Comparison of ENCODE assay signal across 8 cellular contexts in genomic region chr4:3956165-3956867, GRCh38.
A peak's percentile ranks its signal among the peaks of the same experiment; 100 is the strongest.
DNase-seq lines count a peak whose midpoint lies in the region; TF ChIP-seq lines count a peak whose summit lies in the region.
"Not testable (repeated sequence)": the region's sequence is repeated elsewhere in the genome, so short reads cannot be mapped to it uniquely, and the experiment has no call there.

No MANE protein-coding gene starts in this region.

- not testable (repeated sequence) for H4K20me1 ChIP-seq in H9 (ENCODE audit: control insufficient read depth, insufficient read depth, insufficient read length)

- H2BK5ac ChIP-seq in H9 (ENCODE audit: insufficient read length, low read length), result not testable (repeated sequence)

- not testable (repeated sequence) for H2BK120ac ChIP-seq in H9 (ENCODE audit: low read depth, low read length, poor library complexity, severe bottlenecking)

- not testable (repeated sequence) for H3K23ac ChIP-seq in H9 (ENCODE audit: insufficient read length, low read depth, low read length)

- not testable (repeated sequence) for H3K9me3 ChIP-seq in H9 (ENCODE audit: control insufficient read depth, low read depth, low read length); Peyer's patch; duodenal mucosa (ENCODE audit: control insufficient read depth in 1 of 2, low read length in 2 of 2); iPS-18a (ENCODE audit: control insufficient read depth, low read depth, low read length)

- not testable (repeated sequence) for DNase-seq in AG04449 (ENCODE audit: low read depth, low spot score); H9; Peyer's patch; activated naive CD4-positive, alpha-beta T cell treated with anti-CD3 and anti-CD28 coated beads, Interleukin-2, amount 10 ng/mL, durations not matched to agents 7 days and 5 days; nephron progenitor cell

- not testable (repeated sequence) for H2BK12ac ChIP-seq in H9 (ENCODE audit: insufficient read length, low read depth, low read length)

- H3K4me1 Mint-ChIP-seq in H9 (peaks cover 24 to 28% of the 10 kb centered on the region in 2 experiments), nephron progenitor cell (peaks cover 20% of the 10 kb centered on the region)
- peaks cover 20% of the 10 kb centered on the region for H3K4me1 Mint-ChIP-seq in activated naive CD4-positive, alpha-beta T cell treated with anti-CD3 and anti-CD28 coated beads, Interleukin-2, amount 10 ng/mL, durations not matched to agents 7 days and 5 days
- H3K4me1 Mint-ChIP-seq in stimulated activated naive CD8-positive, alpha-beta T cell treated with anti-CD3 and anti-CD28 coated beads, Interleukin-15, Interleukin-2, amounts not matched to agents 100 ng/mL and 50 ng/mL, for 24 hours (ENCODE audit: low read depth), result peaks cover 16% of the 10 kb centered on the region

- TF ChIP-seq CTCF in AG04449 (IDR thresholded peaks at IDR 0.05; ENCODE audit: insufficient read depth, low read length, missing control alignments); H9 (conservative IDR thresholded peaks at IDR 0.05); Peyer's patch (IDR thresholded peaks at IDR 0.05); nephron progenitor cell (IDR thresholded peaks at IDR 0.05): not testable (repeated sequence)

- not testable (repeated sequence) for H3K4ac ChIP-seq in H9 (ENCODE audit: low read depth, low read length)

- not testable (repeated sequence) for H3K9ac ChIP-seq in H9 (ENCODE audit: extremely low read depth, insufficient read length, low read length); iPS-18a (ENCODE audit: low read length)
- peak overlapping the region; percentile 25 to 43 for H3K9ac ChIP-seq in duodenal mucosa (ENCODE audit: low read depth in 1 of 2, low read length in 2 of 2)

- not testable (repeated sequence) for H3K9me3 Mint-ChIP-seq in H9; activated naive CD4-positive, alpha-beta T cell treated with anti-CD3 and anti-CD28 coated beads, Interleukin-2, amount 10 ng/mL, durations not matched to agents 7 days and 5 days; nephron progenitor cell; stimulated activated naive CD8-positive, alpha-beta T cell treated with anti-CD3 and anti-CD28 coated beads, Interleukin-15, Interleukin-2, amounts not matched to agents 100 ng/mL and 50 ng/mL, for 24 hours

- H3K36me3 ChIP-seq in Peyer's patch; duodenal mucosa (ENCODE audit: control insufficient read depth in 1 of 2, insufficient read depth in 2 of 2, low read length in 2 of 2); iPS-18a (ENCODE audit: control insufficient read depth, low read depth, low read length): not testable (repeated sequence)

- not testable (repeated sequence) for H4K91ac ChIP-seq in H9 (ENCODE audit: insufficient read length, low read depth, low read length)

- not testable (repeated sequence) for H3K4me1 ChIP-seq in H9 (ENCODE audit: insufficient read depth, low read length); Peyer's patch; duodenal mucosa (ENCODE audit: control insufficient read depth in 1 of 2, insufficient read depth in 2 of 2, low read length in 2 of 2); iPS-18a (ENCODE audit: control insufficient read depth, low read depth, low read length)

- H3K23me2 ChIP-seq in H9 (ENCODE audit: insufficient read length, low read depth, low read length, poor library complexity, severe bottlenecking), result not testable (repeated sequence)

- H3K79me1 ChIP-seq in H9 (ENCODE audit: insufficient read depth, low read depth, low read length, poor library complexity, severe bottlenecking), result not testable (repeated sequence)

- not testable (repeated sequence) for H4K5ac ChIP-seq in H9 (ENCODE audit: insufficient read length, low read depth, low read length)

- not testable (repeated sequence) for H3K27ac ChIP-seq in H9 (ENCODE audit: insufficient read length, low read depth, low read length); iPS-18a (ENCODE audit: low read length)
- H3K27ac ChIP-seq in Peyer's patch (peak overlapping the region; percentile 66 to 93 (median 86)), duodenal mucosa (ENCODE audit: low read depth, low read length) (peak overlapping the region; percentile 56)

- CTCF ChIA-PET in AG04449 (lab: Yijun Ruan, JAX), result interaction anchor here (1.3 kb wide), 1 partner anchor 12 kb away, joined by 5 read pairs; no protein-coding TSS in a partner anchor
- CTCF ChIA-PET in activated naive CD4-positive, alpha-beta T cell treated with anti-CD3 and anti-CD28 coated beads, Interleukin-2, amount 10 ng/mL, durations not matched to agents 7 days and 5 days (lab: Charles Lee), result not testable (repeated sequence)

- H3K36me3 Mint-ChIP-seq in H9 (ENCODE audit: insufficient read depth in 1 of 3, low read depth in 3 of 3); activated naive CD4-positive, alpha-beta T cell treated with anti-CD3 and anti-CD28 coated beads, Interleukin-2, amount 10 ng/mL, durations not matched to agents 7 days and 5 days; nephron progenitor cell (ENCODE audit: low read depth); stimulated activated naive CD8-positive, alpha-beta T cell treated with anti-CD3 and anti-CD28 coated beads, Interleukin-15, Interleukin-2, amounts not matched to agents 100 ng/mL and 50 ng/mL, for 24 hours (ENCODE audit: low read depth): not testable (repeated sequence)

- H3K56ac ChIP-seq in H9 (ENCODE audit: insufficient read length, low read depth, low read length), result not testable (repeated sequence)

- not testable (repeated sequence) for H4K8ac ChIP-seq in H9 (replicated peaks; ENCODE audit: insufficient read length, low read depth, low read length)

- H2AK5ac ChIP-seq in H9 (ENCODE audit: insufficient read length, low read length), result not testable (repeated sequence)

- H3K14ac ChIP-seq in H9 (ENCODE audit: insufficient read depth, low read length), result not testable (repeated sequence)

- H2BK20ac ChIP-seq in H9 (ENCODE audit: low read depth, low read length, poor library complexity, severe bottlenecking), result not testable (repeated sequence)

- TF ChIP-seq POLR2A in Peyer's patch (IDR thresholded peaks at IDR 0.05), result not testable (repeated sequence)

- H3K27me3 ChIP-seq in H9 (ENCODE audit: insufficient read depth, low read length); Peyer's patch; duodenal mucosa (ENCODE audit: control insufficient read depth in 1 of 2, insufficient read depth in 2 of 2, low read length in 2 of 2); iPS-18a (ENCODE audit: control insufficient read depth, insufficient read depth, low read length): not testable (repeated sequence)

- H3K18ac ChIP-seq in H9 (ENCODE audit: insufficient read length, low read depth, low read length), result not testable (repeated sequence)

- H3K4me2 ChIP-seq in H9 (ENCODE audit: insufficient read depth, insufficient read length, low read length), result peak overlapping the region; percentile 43

- H3K27ac Mint-ChIP-seq in H9, result peak overlapping the region in 1 of 3 experiments; percentile 84; a peak in 3 of 7 replicates
- H3K27ac Mint-ChIP-seq in activated naive CD4-positive, alpha-beta T cell treated with anti-CD3 and anti-CD28 coated beads, Interleukin-2, amount 10 ng/mL, durations not matched to agents 7 days and 5 days, result peak overlapping the region; percentile 97
- H3K27ac Mint-ChIP-seq in nephron progenitor cell, result not testable (repeated sequence)
- peak overlapping the region; percentile 99 for H3K27ac Mint-ChIP-seq in stimulated activated naive CD8-positive, alpha-beta T cell treated with anti-CD3 and anti-CD28 coated beads, Interleukin-15, Interleukin-2, amounts not matched to agents 100 ng/mL and 50 ng/mL, for 24 hours

- not testable (repeated sequence) for H2BK15ac ChIP-seq in H9 (ENCODE audit: low read depth, low read length)

- no CpG with 5 or more reads among the region's 38 CpGs for WGBS in H9 (ENCODE audit: extremely low coverage, insufficient read length, low lambda C conversion rate)

- H3T11ph ChIP-seq in H9 (ENCODE audit: low read length), result not testable (repeated sequence)

- POLR2A ChIA-PET in AG04449 (lab: Yijun Ruan, JAX), result not testable (repeated sequence)

- peak overlapping the region; percentile 86 to 95 for H3K4me3 Mint-ChIP-seq in H9
- H3K4me3 Mint-ChIP-seq in activated naive CD4-positive, alpha-beta T cell treated with anti-CD3 and anti-CD28 coated beads, Interleukin-2, amount 10 ng/mL, durations not matched to agents 7 days and 5 days, result peak overlapping the region; percentile 82
- peak overlapping the region; percentile 91 for H3K4me3 Mint-ChIP-seq in nephron progenitor cell
- H3K4me3 Mint-ChIP-seq in stimulated activated naive CD8-positive, alpha-beta T cell treated with anti-CD3 and anti-CD28 coated beads, Interleukin-15, Interleukin-2, amounts not matched to agents 100 ng/mL and 50 ng/mL, for 24 hours, result peak overlapping the region; percentile 97

- not testable (repeated sequence) for H3K79me2 ChIP-seq in H9 (ENCODE audit: insufficient read depth, low read length)

- H3K27me3 Mint-ChIP-seq in H9 (ENCODE audit: low read depth); activated naive CD4-positive, alpha-beta T cell treated with anti-CD3 and anti-CD28 coated beads, Interleukin-2, amount 10 ng/mL, durations not matched to agents 7 days and 5 days; nephron progenitor cell (ENCODE audit: low read depth, poor library complexity); stimulated activated naive CD8-positive, alpha-beta T cell treated with anti-CD3 and anti-CD28 coated beads, Interleukin-15, Interleukin-2, amounts not matched to agents 100 ng/mL and 50 ng/mL, for 24 hours: not testable (repeated sequence)

- H3K4me3 ChIP-seq in AG04449 (ENCODE audit: low read depth, low read length) (peak overlapping the region; percentile 58), Peyer's patch (peak overlapping the region; percentile 64 to 78 (median 74)), duodenal mucosa (ENCODE audit: low read depth in 1 of 2, low read length in 2 of 2) (peak overlapping the region in 1 of 2 donors; percentile 65), iPS-18a (ENCODE audit: low read length) (peak overlapping the region; percentile 44)

- H2AFZ ChIP-seq in H9 (ENCODE audit: low read length), result not testable (repeated sequence)
